In genomic region chr1:12622506-12622905, GRCh38 we compare ENCODE assay signal across 1 cellular context.
TF ChIP-seq lines count a peak whose summit lies in the region.

No MANE protein-coding gene starts in this region.

TF ChIP-seq in H1, 55 proteins besides CTCF, POLR2A, EP300 and RAD21 (continued from another document):
- TF ChIP-seq BRCA1 (IDR thresholded peaks at IDR 0.05; ENCODE audit: low read depth, low read length) = no peak
